8 cellular contexts compared by ENCODE assay signal in genomic region chr4:183722738-183723560, GRCh38.
DNase-seq lines count a peak whose midpoint lies in the region; ATAC-seq, FAIRE-seq and TF ChIP-seq lines count a peak whose summit lies in the region.

No MANE protein-coding gene starts in this region.

- in situ Hi-C loops in G401 (cut with HindIII; ENCODE audit: low sequenced_read_pairs) = no loop called here

- 0 out of 3 replicates have a peak, but pooled peaks cover 3% of the 10 kb centered on the region for H3K36me3 Mint-ChIP-seq in GM23338 (ENCODE audit: low read depth)
- H3K36me3 Mint-ChIP-seq in T-helper 17 cell (ENCODE audit: low read depth) = peaks cover 3% of the 10 kb centered on the region
- no peaks in the 10 kb centered on the region for H3K36me3 Mint-ChIP-seq in brain

- no peak for FAIRE-seq in D721Med (lab: Jason Lieb, UNC)

- H3K27me3 ChIP-seq in GM23338 (ENCODE audit: insufficient read depth) (no peaks in the 10 kb centered on the region), MM.1S (replicated peaks; ENCODE audit: insufficient read depth, low read length) (no peaks in the 10 kb centered on the region), spleen (replicated peaks in 1 of 7) (peaks cover 0 to 19% (median 0%) of the 10 kb centered on the region in 7 donors)

- H3K9ac ChIP-seq in MM.1S (ENCODE audit: low read length) = peak overlapping the region; percentile 41; the same call in 1 of the 2 replicates

- H3K9me2 ChIP-seq in GM23338 (ENCODE audit: insufficient read depth) (0 out of 2 replicates have a peak, but pooled peaks cover 5% of the 10 kb centered on the region), MM.1S (replicated peaks; ENCODE audit: insufficient read depth, low read length) (no peaks in the 10 kb centered on the region)

- no peaks in the 10 kb centered on the region for H3K9me3 ChIP-seq in MM.1S (replicated peaks; ENCODE audit: insufficient read depth, low read length)
- H3K9me3 ChIP-seq in T-helper 17 cell (ENCODE audit: control insufficient read depth, low read length, poor library complexity, severe bottlenecking) = no peaks in the 10 kb centered on the region
- H3K9me3 ChIP-seq in spleen = peaks cover 0 to 7% (median 0%) of the 10 kb centered on the region in 8 donors

- WGBS in spleen, 5 donors = 3 to 8% (median 6%) methylated on average over 28 to 70 of the region's 70 CpGs

- H3K4me1 ChIP-seq in GM23338 (ENCODE audit: insufficient read depth) = peaks cover 10% of the 10 kb centered on the region; the same call in 1 of the 2 replicates
- H3K4me1 ChIP-seq in MM.1S (ENCODE audit: low read length) = peaks cover 8% of the 10 kb centered on the region
- peaks cover 3 to 29% (median 15%) of the 10 kb centered on the region in 6 donors for H3K4me1 ChIP-seq in spleen

- peaks cover 15% of the 10 kb centered on the region; the same call in 2 of the 3 replicates for H3K4me1 Mint-ChIP-seq in GM23338
- peaks cover 9% of the 10 kb centered on the region for H3K4me1 Mint-ChIP-seq in T-helper 17 cell
- peaks cover 5% of the 10 kb centered on the region for H3K4me1 Mint-ChIP-seq in brain

- H3K4me3 ChIP-seq in GM23338 = peak overlapping the region; percentile 52
- H3K4me3 ChIP-seq in MM.1S (ENCODE audit: low read length) = peak overlapping the region; percentile 49
- H3K4me3 ChIP-seq in spleen = peak overlapping the region; percentile 35 to 77 (median 45)

- intact Hi-C loops in spleen (cut with DNase I; ENCODE audit: low total_unique reads) = no loop called here

- H3K79me2 ChIP-seq in GM23338 (replicated peaks; ENCODE audit: insufficient read depth) (no peaks in the 10 kb centered on the region), MM.1S (ENCODE audit: low read length) (no peaks in the 10 kb centered on the region)

- peak overlapping the region; percentile 70 for H3K4me3 Mint-ChIP-seq in GM23338
- H3K4me3 Mint-ChIP-seq in T-helper 17 cell = peak overlapping the region; percentile 93
- peak overlapping the region; percentile 45 to 77 (median 73) for H3K4me3 Mint-ChIP-seq in brain

- no peak for TF ChIP-seq POLR2A in spleen (IDR thresholded peaks at IDR 0.05)

- H3K27ac ChIP-seq in GM23338 (ENCODE audit: low read depth) = 0 out of 2 replicates have a peak overlapping the region, but pooled peaks have one; percentile 35
- H3K27ac ChIP-seq in MM.1S (ENCODE audit: low read length) = peak overlapping the region; percentile 84
- H3K27ac ChIP-seq in spleen = peak overlapping the region in 6 of 8 donors; percentile 63 to 85 (median 76)

- H3K9me3 Mint-ChIP-seq in GM23338 = peaks cover 3% of the 10 kb centered on the region; the same call in 1 of the 3 replicates
- peaks cover 0 to 12% (median 6%) of the 10 kb centered on the region in 5 experiments for H3K9me3 Mint-ChIP-seq in brain

- H3K27ac Mint-ChIP-seq in GM23338 = no peak overlapping the region
- H3K27ac Mint-ChIP-seq in T-helper 17 cell = peak overlapping the region; percentile 82
- no peak overlapping the region for H3K27ac Mint-ChIP-seq in brain

- TF ChIP-seq CTCF in GM23338 (conservative IDR thresholded peaks at IDR 0.05; ENCODE audit: low read depth in 2 of 2) = no peak
- TF ChIP-seq CTCF in MM.1S (IDR thresholded peaks at IDR 0.05; ENCODE audit: low read length) = peak; percentile 10; the same call in 1 of the 2 replicates
- no peak for TF ChIP-seq CTCF in brain (conservative IDR thresholded peaks at IDR 0.05)
- no peak for TF ChIP-seq CTCF in spleen (IDR thresholded peaks at IDR 0.05 in 8 of 11, conservative IDR thresholded peaks at IDR 0.05 in 3 of 11)
- no peak for TF ChIP-seq CTCF in D721Med (IDR thresholded peaks at IDR 0.05; ENCODE audit: insufficient read depth, missing control alignments)

- H2AFZ ChIP-seq in GM23338 = peak overlapping the region; percentile 85
- H2AFZ ChIP-seq in MM.1S (ENCODE audit: low read length) = peak overlapping the region; percentile 48

- DNase-seq in G401 (ENCODE audit: low spot score) (peak; percentile 9), GM23338 (ENCODE audit: low spot score) (peak; percentile 79), MM.1S (peak; percentile 98), T-helper 17 cell (peak; percentile 16 to 35 (median 16)), iPS-NIHi7 (ENCODE audit: extremely low spot score) (peak; percentile 78), spleen (peak; percentile 92), D721Med (ENCODE audit: insufficient read length, low spot score) (no peak)

- H3F3A ChIP-seq in GM23338 (replicated peaks; ENCODE audit: low read depth) = peaks cover 9% of the 10 kb centered on the region
- H3F3A ChIP-seq in MM.1S (ENCODE audit: insufficient read depth, low read length) = peaks cover 34% of the 10 kb centered on the region

- H3K27me3 Mint-ChIP-seq in GM23338 (ENCODE audit: insufficient read depth, low read depth, poor library complexity) (peaks cover 12% of the 10 kb centered on the region), T-helper 17 cell (no peaks in the 10 kb centered on the region), brain (peaks cover 14% of the 10 kb centered on the region)

- H3K36me3 ChIP-seq in GM23338 (ENCODE audit: insufficient read depth) = no peaks in the 10 kb centered on the region
- no peaks in the 10 kb centered on the region for H3K36me3 ChIP-seq in MM.1S (replicated peaks; ENCODE audit: insufficient read depth, low read length)
- H3K36me3 ChIP-seq in spleen = no peaks in the 10 kb centered on the region

- no peaks in the 10 kb centered on the region for H4K20me1 ChIP-seq in GM23338 (replicated peaks; ENCODE audit: insufficient read depth)
- no peaks in the 10 kb centered on the region for H4K20me1 ChIP-seq in MM.1S (ENCODE audit: insufficient read depth, low read length)

- H3K4me2 ChIP-seq in GM23338 = peak overlapping the region; percentile 73
- peak overlapping the region; percentile 81; the same call in 1 of the 2 replicates for H3K4me2 ChIP-seq in MM.1S (ENCODE audit: low read depth, low read length)

- ATAC-seq in GM23338 = peak; percentile 80
- peak; percentile 73 for ATAC-seq in T-helper 17 cell

TF ChIP-seq in GM23338, 12 proteins besides CTCF, POLR2A, EP300 and RAD21:
- TF ChIP-seq STAT1 (IDR thresholded peaks at IDR 0.05; ENCODE audit: unreplicated experiment) (no peak), NANOG (IDR thresholded peaks at IDR 0.05; ENCODE audit: borderline replicate concordance) (0 out of 2 replicates have a peak, but pooled peaks have one; percentile 16)
